Comparison of ENCODE assay signal across 19 cellular contexts in genomic region chr12:130557201-130557600, GRCh38.
DNase-seq lines count a peak whose midpoint lies in the region.
"Had no signal": no experiment of that assay in that cellular context is flagged by ENCODE, and none has a peak within 500 bp of the region (broad histone marks: within the 10 kb centered on the region; RNA-seq: fewer than 3 reads in every experiment).

No MANE protein-coding gene starts in this region.

- peak overlapping the region; percentile 1 for H3K27ac ChIP-seq in cingulate gyrus (ENCODE audit: low read depth, low read length)
- H3K27ac ChIP-seq: 22Rv1; A549; BLaER1 treated with 17β-estradiol and CSF1 and Interleukin-3, amounts not matched to agents 10 nM and 100 nM; C4-2B had no signal

- DNase-seq in DMS53 (lab: John Stamatoyannopoulos, UW) (peak; percentile 18), DMS53 treated with DMSO at 0.1 percent for 48 hours (lab: John Stamatoyannopoulos, UW; ENCODE audit: unreplicated experiment) (no peak), NCI-H2196 treated with DMSO at 0.1 percent for 48 hours (lab: John Stamatoyannopoulos, UW; ENCODE audit: unreplicated experiment) (no peak), SKM-1 treated with dmso at 0.1 percent for 144 hours (lab: John Stamatoyannopoulos, UW; ENCODE audit: unreplicated experiment) (no peak)
- DNase-seq: AML-193; CD4-positive, alpha-beta T cell; CD8-positive, alpha-beta T cell; COR-L47; DMS 273 treated with DMSO at 0.1 percent for 48 hours; DMS153; DMS79; DND-41; EL; GDM1 had no signal
